In the genomic region with DNA sequence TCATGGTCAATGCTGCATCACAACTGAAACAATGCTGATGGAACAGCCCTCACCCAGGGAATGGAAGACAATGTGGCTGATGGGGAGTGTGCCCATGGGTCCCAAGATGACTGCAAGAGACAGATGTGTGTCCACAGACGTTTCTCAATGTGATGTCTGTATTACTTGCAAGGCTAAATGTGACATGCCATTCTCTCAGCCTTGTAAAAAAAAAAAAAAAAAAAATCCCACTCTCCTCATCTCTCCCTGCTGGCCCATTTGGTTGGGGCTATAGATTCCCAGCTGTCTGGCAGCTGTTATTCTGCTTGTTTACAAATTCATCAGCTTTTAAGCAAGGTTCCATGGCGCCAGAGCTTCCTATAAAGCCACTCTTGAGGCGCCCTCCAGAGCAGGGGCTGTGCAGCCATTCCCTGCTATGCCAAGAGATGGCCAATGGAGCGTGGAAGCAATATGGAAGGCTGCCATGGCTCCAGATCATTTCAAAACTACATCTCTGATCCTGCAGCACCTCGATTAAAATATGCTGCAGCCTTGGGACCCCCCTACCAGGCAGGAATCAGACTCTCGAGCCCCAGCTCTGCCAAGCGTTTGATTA, we compare ENCODE assay signal across 24 cellular contexts.
DNase-seq lines count a peak whose midpoint lies in the region; ATAC-seq and TF ChIP-seq lines count a peak whose summit lies in the region.
"Had no signal": no experiment of that assay in that cellular context is flagged by ENCODE, and none has a peak within 500 bp of the region (broad histone marks: within the 10 kb centered on the region; RNA-seq: fewer than 3 reads in every experiment).

No MANE protein-coding gene starts in this region.

- peaks cover 20% of the 10 kb centered on the region for H3K4me1 ChIP-seq in OCI-LY7 (ENCODE audit: insufficient read depth, low read length, poor library complexity, severe bottlenecking)
- H3K4me1 ChIP-seq: SJSA1 had no signal

- no TSS peak for BruUV-seq in OCI-LY7 (replicated peaks; lab: Mats Ljungman, UMichigan)

- H3K9me2 ChIP-seq in OCI-LY7 (ENCODE audit: insufficient read depth, low read length), result no peaks in the 10 kb centered on the region

- no peaks in the 10 kb centered on the region for H4K20me1 ChIP-seq in OCI-LY7 (ENCODE audit: insufficient read depth, low read length)

- no peak for DNase-seq in activated CD8-positive, alpha-beta memory T cell treated with anti-CD3 and anti-CD28 coated beads, Interleukin-2, amount 10 ng/mL, durations not matched to agents 7 days and 5 days
- DNase-seq in activated CD8-positive, alpha-beta memory T cell treated with anti-CD3 and anti-CD28 coated beads, Interleukin-2, amount 50 U/mL, for 48 hours, result no peak
- DNase-seq in LHCN-M2 (ENCODE audit: low read depth) (peak; percentile 66), NCI-H446 (lab: John Stamatoyannopoulos, UW) (peak; percentile 84 to 96), osteocyte (ENCODE audit: extremely low spot score, unreplicated experiment) (peak; percentile 54), OCI-LY7 (ENCODE audit: low spot score) (no peak), AG08396 (ENCODE audit: low spot score) (no peak)
- DNase-seq: activated B cell treated with CpG ODN at 0.5 μM for 24 hours; activated naive CD4-positive, alpha-beta T cell treated with anti-CD3 and anti-CD28 coated beads for 36 hours; effector CD8-positive, alpha-beta T cell; GDM1; NCI-H82; posterior cingulate gyrus; sigmoid colon; stimulated activated naive CD4-positive, alpha-beta T cell; T-helper 9 cell had no signal

- no peaks in the 10 kb centered on the region for H3K9me3 ChIP-seq in OCI-LY7 (ENCODE audit: low read length)
- H3K9me3 ChIP-seq: esophagus muscularis mucosa, sigmoid colon, SJSA1 had no signal

- peak overlapping the region; percentile 22 for H3K4me3 Mint-ChIP-seq in activated CD8-positive, alpha-beta memory T cell treated with anti-CD3 and anti-CD28 coated beads, Interleukin-2, amount 10 ng/mL, durations not matched to agents 7 days and 5 days
- no peak overlapping the region for H3K4me3 Mint-ChIP-seq in osteocyte (ENCODE audit: unreplicated experiment)
- H3K4me3 Mint-ChIP-seq: activated B cell treated with CpG ODN at 0.5 μM for 24 hours; activated naive CD4-positive, alpha-beta T cell treated with anti-CD3 and anti-CD28 coated beads for 36 hours; memory B cell; natural killer cell treated with Interleukin-12 subunit alpha and Interleukin-12 subunit beta and Interleukin-15 and Interleukin-18, amount 100 ng/mL, for 72 hours; type B pancreatic cell had no signal

- no peaks in the 10 kb centered on the region for H3K36me3 ChIP-seq in OCI-LY7 (ENCODE audit: insufficient read depth, low read length)
- H3K36me3 ChIP-seq: esophagus muscularis mucosa, sigmoid colon, SJSA1 had no signal

- H3K27ac Mint-ChIP-seq in activated CD8-positive, alpha-beta memory T cell treated with anti-CD3 and anti-CD28 coated beads, Interleukin-2, amount 10 ng/mL, durations not matched to agents 7 days and 5 days, result peak overlapping the region; percentile 25
- no peak overlapping the region for H3K27ac Mint-ChIP-seq in osteocyte (ENCODE audit: unreplicated experiment)
- H3K27ac Mint-ChIP-seq: activated B cell treated with CpG ODN at 0.5 μM for 24 hours; memory B cell; natural killer cell treated with Interleukin-12 subunit alpha and Interleukin-12 subunit beta and Interleukin-15 and Interleukin-18, amount 100 ng/mL, for 72 hours; type B pancreatic cell had no signal

- H2AFZ ChIP-seq in OCI-LY7 (ENCODE audit: low read length), result no peak overlapping the region

- CTCF ChIA-PET in activated CD8-positive, alpha-beta memory T cell treated with anti-CD3 and anti-CD28 coated beads, Interleukin-2, amount 10 ng/mL, durations not matched to agents 7 days and 5 days (lab: Charles Lee), result interaction anchor here (1.0 kb wide), 1 partner anchor 293 kb away, joined by 3 read pairs; no protein-coding TSS in a partner anchor
- CTCF ChIA-PET in OCI-LY7 (lab: Charles Lee; ENCODE audit: unreplicated experiment), result no interaction called here

- no peak overlapping the region for H3K4me2 ChIP-seq in OCI-LY7 (ENCODE audit: low read length)

- H3K36me3 Mint-ChIP-seq in activated CD8-positive, alpha-beta memory T cell treated with anti-CD3 and anti-CD28 coated beads, Interleukin-2, amount 10 ng/mL, durations not matched to agents 7 days and 5 days, result peaks cover 8% of the 10 kb centered on the region
- H3K36me3 Mint-ChIP-seq in osteocyte (ENCODE audit: unreplicated experiment), result no peaks in the 10 kb centered on the region
- H3K36me3 Mint-ChIP-seq: memory B cell; natural killer cell treated with Interleukin-12 subunit alpha and Interleukin-12 subunit beta and Interleukin-15 and Interleukin-18, amount 100 ng/mL, for 72 hours; type B pancreatic cell had no signal

- intact Hi-C loops in OCI-LY7 (cut with micrococcal nuclease; ENCODE audit: unreplicated experiment), result no loop called here

- peaks cover 27% of the 10 kb centered on the region for H3K4me1 Mint-ChIP-seq in activated CD8-positive, alpha-beta memory T cell treated with anti-CD3 and anti-CD28 coated beads, Interleukin-2, amount 10 ng/mL, durations not matched to agents 7 days and 5 days
- no peaks in the 10 kb centered on the region for H3K4me1 Mint-ChIP-seq in osteocyte (ENCODE audit: unreplicated experiment)

- H3K27me3 Mint-ChIP-seq in activated CD8-positive, alpha-beta memory T cell treated with anti-CD3 and anti-CD28 coated beads, Interleukin-2, amount 10 ng/mL, durations not matched to agents 7 days and 5 days, result no peaks in the 10 kb centered on the region
- H3K27me3 Mint-ChIP-seq in osteocyte (ENCODE audit: unreplicated experiment), result peaks cover 22% of the 10 kb centered on the region
- H3K27me3 Mint-ChIP-seq: activated B cell treated with CpG ODN at 0.5 μM for 24 hours; memory B cell; natural killer cell treated with Interleukin-12 subunit alpha and Interleukin-12 subunit beta and Interleukin-15 and Interleukin-18, amount 100 ng/mL, for 72 hours; type B pancreatic cell had no signal

- POLR2A ChIA-PET in OCI-LY7 (lab: Charles Lee), result interaction anchor here (0.6 to 1.1 kb wide), 3 partner anchors 61 to 110 kb away, joined by 3 read pairs; no protein-coding TSS in a partner anchor

- no peak for ATAC-seq in activated CD8-positive, alpha-beta memory T cell treated with anti-CD3 and anti-CD28 coated beads, Interleukin-2, amount 10 ng/mL, durations not matched to agents 7 days and 5 days
- ATAC-seq: HCT116; HepG2; natural killer cell treated with Interleukin-12 subunit alpha and Interleukin-12 subunit beta and Interleukin-15 and Interleukin-18, amount 100 ng/mL, for 72 hours; Panc1 had no signal

- H3K27ac ChIP-seq in OCI-LY7 (ENCODE audit: low read depth, low read length, poor library complexity, severe bottlenecking), result no peak overlapping the region
- H3K27ac ChIP-seq: esophagus muscularis mucosa, sigmoid colon, SJSA1 had no signal

- no peak overlapping the region for H3K4me3 ChIP-seq in OCI-LY7 (ENCODE audit: low read depth, low read length, poor library complexity, severe bottlenecking)
- H3K4me3 ChIP-seq: esophagus muscularis mucosa, sigmoid colon, SJSA1 had no signal

- TF ChIP-seq CTCF in osteocyte (IDR thresholded peaks at IDR 0.05), result no peak
- no peak for TF ChIP-seq CTCF in OCI-LY7 (conservative IDR thresholded peaks at IDR 0.05; ENCODE audit: low read length)

- no peaks in the 10 kb centered on the region for H3K79me2 ChIP-seq in OCI-LY7 (ENCODE audit: insufficient read depth, low read depth, low read length)

- peaks cover 4% of the 10 kb centered on the region for H3K9me3 Mint-ChIP-seq in activated CD8-positive, alpha-beta memory T cell treated with anti-CD3 and anti-CD28 coated beads, Interleukin-2, amount 10 ng/mL, durations not matched to agents 7 days and 5 days (ENCODE audit: low read depth)
- no peaks in the 10 kb centered on the region for H3K9me3 Mint-ChIP-seq in osteocyte (ENCODE audit: unreplicated experiment)
- H3K9me3 Mint-ChIP-seq: activated naive CD4-positive, alpha-beta T cell treated with anti-CD3 and anti-CD28 coated beads for 36 hours; natural killer cell treated with Interleukin-12 subunit alpha and Interleukin-12 subunit beta and Interleukin-15 and Interleukin-18, amount 100 ng/mL, for 72 hours; type B pancreatic cell had no signal

Comparison
In these comparisons a context has a peak if more than half of its experiments do, and no peak if none do; other contexts are left out.
1. DNase-seq: peak in LHCN-M2 (single experiment), NCI-H446 (2 of 2) and osteocyte (single experiment); none in activated CD8-positive, alpha-beta memory T cell treated with anti-CD3 and anti-CD28 coated beads, Interleukin-2, amount 10 ng/mL, durations not matched to agents 7 days and 5 days (single experiment), activated CD8-positive, alpha-beta memory T cell treated with anti-CD3 and anti-CD28 coated beads, Interleukin-2, amount 50 U/mL, for 48 hours (single experiment), OCI-LY7 (single experiment) and AG08396 (single experiment).